ENCODE assay signal across 1 cellular context in genomic region chr6:41028618-41029486, GRCh38.
TF ChIP-seq lines count a peak whose summit lies in the region.

No MANE protein-coding gene starts in this region.

TF ChIP-seq in HCT116, 20 proteins besides CTCF, POLR2A, EP300 and RAD21 (continued from another document):
- TF ChIP-seq REST (IDR thresholded peaks at IDR 0.05; ENCODE audit: low read depth) (no peak), ZBTB33 (IDR thresholded peaks at IDR 0.05; ENCODE audit: extremely low read depth, insufficient replicate concordance, low read length) (no peak)
